In the genomic region with DNA sequence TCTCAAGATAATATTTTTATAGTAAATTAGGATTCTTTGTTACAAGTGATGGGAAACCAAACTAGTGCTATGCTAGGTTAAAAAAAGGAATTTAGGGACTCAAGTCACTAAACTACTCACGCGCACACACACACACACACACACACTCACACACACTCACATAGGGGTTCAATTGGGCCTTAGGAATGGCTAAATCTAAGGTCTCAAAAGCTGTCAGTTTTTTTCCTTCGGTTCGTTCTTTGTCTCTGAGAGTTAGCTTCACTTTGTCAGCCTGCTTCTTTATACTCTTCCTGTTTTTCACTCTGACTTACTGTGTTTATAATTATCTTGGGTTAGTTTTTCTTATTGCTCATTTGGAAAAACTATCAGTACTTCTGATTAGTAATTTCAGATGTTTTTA, we compare ENCODE assay signal across 10 cellular contexts.
DNase-seq lines count a peak whose midpoint lies in the region; ATAC-seq and TF ChIP-seq lines count a peak whose summit lies in the region.
"Had no signal": no experiment of that assay in that cellular context is flagged by ENCODE, and none has a peak within 500 bp of the region (broad histone marks: within the 10 kb centered on the region; RNA-seq: fewer than 3 reads in every experiment).

No MANE protein-coding gene starts in this region.

- H3K9me3 ChIP-seq in muscle layer of duodenum (ENCODE audit: control insufficient read depth in 1 of 2, low read length in 2 of 2) (no peaks in the 10 kb centered on the region), uterus (no peaks in the 10 kb centered on the region)

- TF ChIP-seq POLR2A in uterus (IDR thresholded peaks at IDR 0.05), result no peak

- ATAC-seq in Right ventricle myocardium superior (ENCODE audit: poor library complexity) (peak; percentile 32), left cardiac atrium (no peak), HG02610 (IDR thresholded peaks at IDR 0.05; ENCODE audit: unreplicated experiment) (no peak), GM21717 (IDR thresholded peaks at IDR 0.05; ENCODE audit: unreplicated experiment) (no peak)

- in situ Hi-C loops in brain microvascular endothelial cell (cut with HindIII; ENCODE audit: low pct_ligation_motif_present, low sequenced_read_pairs), result no loop called here

- no peak for TF ChIP-seq CTCF in brain microvascular endothelial cell (IDR thresholded peaks at IDR 0.05; ENCODE audit: low read depth, low read length, missing control alignments)
- TF ChIP-seq CTCF in uterus (IDR thresholded peaks at IDR 0.05), result no peak

- no peak overlapping the region for H3K4me3 ChIP-seq in brain microvascular endothelial cell (ENCODE audit: low read depth, low read length)
- H3K4me3 ChIP-seq in muscle layer of duodenum (ENCODE audit: low read depth in 1 of 2, low read length in 2 of 2), result no peak overlapping the region
- H3K4me3 ChIP-seq in uterus, result peak overlapping the region; percentile 3 to 9
- H3K4me3 ChIP-seq: SK-N-MC had no signal

- H3K27ac ChIP-seq in brain microvascular endothelial cell (peak overlapping the region; percentile 69), muscle layer of duodenum (ENCODE audit: low read length) (peak overlapping the region; percentile 45), uterus (peak overlapping the region; percentile 74 to 86)
- H3K27ac ChIP-seq: SK-N-MC had no signal

- H3K27me3 ChIP-seq in brain microvascular endothelial cell (replicated peaks) (no peaks in the 10 kb centered on the region), muscle layer of duodenum (ENCODE audit: low read depth, low read length) (no peaks in the 10 kb centered on the region), uterus (no peaks in the 10 kb centered on the region)

- H3K36me3 ChIP-seq in brain microvascular endothelial cell (replicated peaks) (no peaks in the 10 kb centered on the region), muscle layer of duodenum (ENCODE audit: control insufficient read depth in 1 of 2, insufficient read depth in 2 of 2, low read length in 2 of 2) (no peaks in the 10 kb centered on the region), uterus (no peaks in the 10 kb centered on the region)

- no peak for DNase-seq in Right ventricle myocardium superior
- DNase-seq in left cardiac atrium, result no peak
- no peak for DNase-seq in brain microvascular endothelial cell
- no peak for DNase-seq in uterus
- DNase-seq in NCI-H526 (lab: John Stamatoyannopoulos, UW), result no peak
- DNase-seq: NCI-H82 had no signal

- H3K4me1 ChIP-seq in muscle layer of duodenum (ENCODE audit: control insufficient read depth in 1 of 2, insufficient read depth in 2 of 2, low read length in 2 of 2) (no peaks in the 10 kb centered on the region), uterus (peaks cover 0 to 2% of the 10 kb centered on the region in 2 donors)

- intact Hi-C loops in Right ventricle myocardium superior (cut with DNase I) (no loop called here), left cardiac atrium (cut with DNase I) (no loop called here), uterus (cut with DNase I; ENCODE audit: low total_unique reads) (no loop called here)

Comparison
In these comparisons a context has a peak if more than half of its experiments do, and no peak if none do; other contexts are left out.
1. H3K4me3 ChIP-seq: peak in uterus (2 of 2); none in brain microvascular endothelial cell (single experiment) and muscle layer of duodenum (0 of 2).
2. Peak in every context shown above with its lines, with median percentiles within 50 percentile points of each other: H3K27ac ChIP-seq.